In genomic region chr17:49985310-49985990, GRCh38 we compare ENCODE assay signal across 17 cellular contexts. TPM values are rescaled to one million over a fixed set of nuclear protein-coding genes. Genes with fewer than 3 reads are reported as not detected.
A peak's percentile ranks its signal among the peaks of the same experiment; 100 is the strongest.
DNase-seq lines count a peak whose midpoint lies in the region; ATAC-seq and TF ChIP-seq lines count a peak whose summit lies in the region.
"Had no signal": no experiment of that assay in that cellular context is flagged by ENCODE, and none has a peak within 500 bp of the region (broad histone marks: within the 10 kb centered on the region; RNA-seq: fewer than 3 reads in every experiment).

No MANE protein-coding gene starts in this region.

- H3K9me2 ChIP-seq in SK-N-SH, result no peaks in the 10 kb centered on the region

- H3K9me3 Mint-ChIP-seq in endodermal cell, result no peaks in the 10 kb centered on the region
- H3K9me3 Mint-ChIP-seq: CD4-positive, alpha-beta T cell had no signal

- no peak overlapping the region for H3K27ac Mint-ChIP-seq in endodermal cell
- H3K27ac Mint-ChIP-seq: CD4-positive, alpha-beta T cell had no signal

- H3K27me3 ChIP-seq in SK-N-SH (ENCODE audit: insufficient read depth), result peaks cover 74% of the 10 kb centered on the region
- peaks cover 48% of the 10 kb centered on the region for H3K27me3 ChIP-seq in endodermal cell (ENCODE audit: control insufficient read depth, insufficient read depth, low read length, poor library complexity, severe bottlenecking)
- H3K27me3 ChIP-seq in spleen (replicated peaks in 1 of 7), result peaks cover 0 to 96% (median 32%) of the 10 kb centered on the region in 7 donors

- intact Hi-C loops in spleen (cut with DNase I; ENCODE audit: low total_unique reads), result no loop called here

- no peak overlapping the region for H3K27ac ChIP-seq in SK-N-SH (ENCODE audit: low read depth in 2 of 2, low read length in 1 of 2)
- H3K27ac ChIP-seq in endodermal cell (ENCODE audit: low read depth, low read length), result no peak overlapping the region
- no peak overlapping the region for H3K27ac ChIP-seq in spleen
- H3K27ac ChIP-seq: PC-9 had no signal

- H3K4me1 Mint-ChIP-seq in endodermal cell, result peaks cover 7% of the 10 kb centered on the region

- POLR2A ChIA-PET in SK-N-SH (lab: Yijun Ruan, JAX), result interaction anchor here (0.6 kb wide), 1 partner anchor 9 kb away, joined by 3 read pairs; no protein-coding TSS in a partner anchor

- H3K36me3 ChIP-seq in SK-N-SH (replicated peaks in 1 of 2; ENCODE audit: control insufficient read depth in 1 of 2, insufficient read depth in 2 of 2, low read length in 1 of 2) (no peaks in the 10 kb centered on the region), endodermal cell (ENCODE audit: control insufficient read depth, insufficient read depth, low read length) (no peaks in the 10 kb centered on the region), spleen (no peaks in the 10 kb centered on the region)

- peaks cover 7% of the 10 kb centered on the region for H3F3A ChIP-seq in SK-N-SH (replicated peaks; ENCODE audit: insufficient read depth)

- no peak for TF ChIP-seq POLR2A in spleen (IDR thresholded peaks at IDR 0.05)

- H3K4me3 ChIP-seq in SK-N-SH (ENCODE audit: low read depth in 2 of 2, low read length in 1 of 2) (no peak overlapping the region), endodermal cell (ENCODE audit: low read length) (no peak overlapping the region), spleen (no peak overlapping the region)
- H3K4me3 ChIP-seq: PC-9 had no signal

- TF ChIP-seq EP300 in SK-N-SH (IDR thresholded peaks at IDR 0.05; ENCODE audit: borderline replicate concordance in 1 of 2, low read depth in 1 of 2, low read length in 1 of 2), result no peak

- no peaks in the 10 kb centered on the region for H3K36me3 Mint-ChIP-seq in endodermal cell (ENCODE audit: low read depth)

- 40% methylated on average over 3 of the region's 3 CpGs for WGBS in SK-N-SH (ENCODE audit: low lambda C conversion rate)
- 66 to 75% methylated on average over 3 of the region's 3 CpGs for WGBS in endodermal cell (ENCODE audit: insufficient coverage in 1 of 2, insufficient read length in 1 of 2), 2 experiments
- WGBS in spleen, 5 donors, result 55 to 61% (median 57%) methylated on average over 3 of the region's 3 CpGs

- H3K9me3 ChIP-seq in SK-N-SH, result no peaks in the 10 kb centered on the region
- H3K9me3 ChIP-seq in endodermal cell (ENCODE audit: control insufficient read depth, low read length), result no peaks in the 10 kb centered on the region
- no peaks in the 10 kb centered on the region for H3K9me3 ChIP-seq in spleen

- DNase-seq in SK-N-SH (peak; percentile 14), NCI-H69 (lab: John Stamatoyannopoulos, UW) (peak; percentile 68), endodermal cell (peak; percentile 67), spleen (peak; percentile 50), DMS114 treated with DMSO at 0.1 percent for 48 hours (lab: John Stamatoyannopoulos, UW; ENCODE audit: unreplicated experiment) (no peak), cerebellum (ENCODE audit: low spot score) (no peak)
- DNase-seq: CD4-positive, alpha-beta T cell; Karpas-422; NCI-H1417 treated with DMSO at 0.1 percent for 48 hours; NCI-H2081; NCI-H226; NCI-H526; PC-9; SHP77 treated with DMSO at 0.1 percent for 48 hours; SW 1271 had no signal

- H3K27me3 Mint-ChIP-seq in endodermal cell (ENCODE audit: insufficient read depth), result peaks cover 90% of the 10 kb centered on the region

- TF ChIP-seq CTCF in SK-N-SH (IDR thresholded peaks at IDR 0.05), result no peak
- no peak for TF ChIP-seq CTCF in endodermal cell (conservative IDR thresholded peaks at IDR 0.05)
- TF ChIP-seq CTCF in spleen (IDR thresholded peaks at IDR 0.05 in 8 of 11, conservative IDR thresholded peaks at IDR 0.05 in 3 of 11), result no peak

- no peak for ATAC-seq in SK-N-SH treated with all-trans-retinoic acid at 6 μM for 48 hours
- no peak for ATAC-seq in HG03432 (IDR thresholded peaks at IDR 0.05; ENCODE audit: unreplicated experiment)

- H3K4me2 ChIP-seq in SK-N-SH, result no peak overlapping the region
- H3K4me2 ChIP-seq: PC-9 had no signal

- H3K9ac ChIP-seq in SK-N-SH (no peak overlapping the region), endodermal cell (ENCODE audit: extremely low read depth, low read length, poor library complexity, severe bottlenecking) (no peak overlapping the region)

- TF ChIP-seq RAD21 in SK-N-SH (IDR thresholded peaks at IDR 0.05; ENCODE audit: low read length), result no peak

- H3K79me2 ChIP-seq in SK-N-SH (ENCODE audit: insufficient read depth), result no peaks in the 10 kb centered on the region

- H2AFZ ChIP-seq in SK-N-SH (ENCODE audit: low read depth), result no peak overlapping the region
- H2AFZ ChIP-seq: PC-9 had no signal

- H4K20me1 ChIP-seq in SK-N-SH (ENCODE audit: insufficient read depth), result no peaks in the 10 kb centered on the region

- no peak overlapping the region for H3K4me3 Mint-ChIP-seq in endodermal cell
- H3K4me3 Mint-ChIP-seq: CD4-positive, alpha-beta T cell had no signal

- H3K4me1 ChIP-seq in SK-N-SH (ENCODE audit: control insufficient read depth in 1 of 2, insufficient read depth in 2 of 2, low read depth in 1 of 2, low read length in 1 of 2) (no peaks in the 10 kb centered on the region; a peak in 1 of 4 replicates), endodermal cell (ENCODE audit: control insufficient read depth, insufficient read depth, low read length) (no peaks in the 10 kb centered on the region), spleen (peaks cover 0 to 7% (median 0%) of the 10 kb centered on the region in 6 donors)

- CTCF ChIA-PET in SK-N-SH (lab: Yijun Ruan, JAX), result interaction anchor here (1.4 to 55.0 kb wide), 4 partner anchors 7 to 670 kb away, joined by 5 to 1665 read pairs (median 1225); partner anchors contain the start of genes DLX3, DLX4 and TAC4

TF ChIP-seq in SK-N-SH, 30 proteins besides CTCF, POLR2A, EP300 and RAD21 (continues in another document):
- TF ChIP-seq TEAD4 (IDR thresholded peaks at IDR 0.05; ENCODE audit: borderline replicate concordance, insufficient read depth), result no peak
- no peak for TF ChIP-seq JUND (IDR thresholded peaks at IDR 0.05)
- TF ChIP-seq TCF12 (IDR thresholded peaks at IDR 0.05), result no peak
- TF ChIP-seq SMC3 (IDR thresholded peaks at IDR 0.05; ENCODE audit: low read depth, low read length), result no peak
- TF ChIP-seq RXRA (IDR thresholded peaks at IDR 0.05; ENCODE audit: borderline replicate concordance, low read depth), result no peak
- TF ChIP-seq TAF1 (IDR thresholded peaks at IDR 0.05; ENCODE audit: borderline replicate concordance, low read depth, low read length), result no peak
- no peak for TF ChIP-seq GABPA (IDR thresholded peaks at IDR 0.05; ENCODE audit: low read depth)
- TF ChIP-seq RFX5 (IDR thresholded peaks at IDR 0.05; ENCODE audit: low read length), result no peak
- TF ChIP-seq FOSL2 (IDR thresholded peaks at IDR 0.05; ENCODE audit: borderline replicate concordance, low read depth), result no peak
- TF ChIP-seq PBX3 (IDR thresholded peaks at IDR 0.05), result no peak

TF ChIP-seq in SK-N-SH treated with all-trans-retinoic acid at 6 μM for 48 hours, 23 proteins besides CTCF, POLR2A, EP300 and RAD21:
- TF ChIP-seq ISL1 (CRISPR knock-in tag; IDR thresholded peaks at IDR 0.05) (no peak), ZFP30 (CRISPR knock-in tag; IDR thresholded peaks at IDR 0.05) (no peak), POU6F1 (CRISPR knock-in tag; IDR thresholded peaks at IDR 0.05; ENCODE audit: borderline replicate concordance, low read depth) (no peak), ZNF70 (CRISPR knock-in tag; IDR thresholded peaks at IDR 0.05) (no peak), CSDC2 (CRISPR knock-in tag; IDR thresholded peaks at IDR 0.05) (no peak), ZNF8 (CRISPR knock-in tag; IDR thresholded peaks at IDR 0.05) (no peak), ARNTL (CRISPR knock-in tag; IDR thresholded peaks at IDR 0.05; ENCODE audit: borderline replicate concordance, low read depth) (no peak)

RNA-seq across cellular contexts. Expression of gene DLX3, which starts 9.6 kb away (rescaled TPM):
- polyA plus RNA-seq in SK-N-SH (2012; rRNA removed) (not detected in 2 replicates), spleen (under 1 TPM in 1 of 3 donors, not detected in 2; 0.02 TPM)
- not detected in 2 replicates for polyA plus RNA-seq in SK-N-SH (2012; cell fraction: cytosol; rRNA removed)
- not detected in 2 replicates for polyA plus RNA-seq in SK-N-SH (2012; cell fraction: nucleus; rRNA removed)
- total RNA-seq in endodermal cell (1 to 10 TPM in 1 of 2 donors, under 1 TPM in 1; 0.58 to 1.4 TPM), spleen (not detected), cerebellum (0.18 TPM)
- 1.2 TPM for polyA plus RNA-seq in endodermal cell (2013, experiment 1 of 2)
- 1.5 TPM for polyA plus RNA-seq in endodermal cell (2013, experiment 2 of 2)
- total RNA-seq: CD4-positive, alpha-beta T cell had no signal

RNA-seq across cellular contexts. Expression of gene DLX4, which starts 16.5 kb away (rescaled TPM):
- polyA plus RNA-seq in SK-N-SH (2012; rRNA removed) (0.03 and 0.10 TPM in 2 replicates), spleen (under 1 TPM; 0.09 to 0.29 (median 0.22) TPM)
- polyA plus RNA-seq in SK-N-SH (2012; cell fraction: cytosol; rRNA removed), result not detected in 2 replicates
- polyA plus RNA-seq in SK-N-SH (2012; cell fraction: nucleus; rRNA removed), result 0.11 and 0.14 TPM in 2 replicates
- total RNA-seq in endodermal cell (1 to 10 TPM; 1.6 to 2.1 TPM), spleen (1 to 10 TPM in 1 of 7 donors, under 1 TPM in 4, not detected in 2; 0.23 to 1.1 (median 0.57) TPM), cerebellum (not detected)
- 0.64 TPM for polyA plus RNA-seq in endodermal cell (2013, experiment 1 of 2)
- 0.79 TPM for polyA plus RNA-seq in endodermal cell (2013, experiment 2 of 2)

Comparison
In these comparisons a context has a peak if more than half of its experiments do, and no peak if none do; other contexts are left out.
1. DNase-seq: peak in SK-N-SH (single experiment), NCI-H69 (single experiment), endodermal cell (single experiment) and spleen (single experiment); none in DMS114 treated with DMSO at 0.1 percent for 48 hours (single experiment) and cerebellum (single experiment).